In genomic region chr7:92826258-92827004, GRCh38 we compare ENCODE assay signal across 25 cellular contexts. TPM values are rescaled to one million over a fixed set of nuclear protein-coding genes. Genes with fewer than 3 reads are reported as not detected.
DNase-seq lines count a peak whose midpoint lies in the region; ATAC-seq, FAIRE-seq and TF ChIP-seq lines count a peak whose summit lies in the region.
"Had no signal": no experiment of that assay in that cellular context is flagged by ENCODE, and none has a peak within 500 bp of the region (broad histone marks: within the 10 kb centered on the region; RNA-seq: fewer than 3 reads in every experiment).

No MANE protein-coding gene starts in this region.

- CTCF ChIA-PET in A673 (lab: Charles Lee), result no interaction called here

- no peaks in the 10 kb centered on the region for H3K27me3 ChIP-seq in A673 (replicated peaks; ENCODE audit: insufficient read depth, low read depth, low read length, poor library complexity)
- H3K27me3 ChIP-seq: adrenal gland, body of pancreas had no signal

- H3K4me3 ChIP-seq in A673 (ENCODE audit: low read depth, low read length, poor library complexity, severe bottlenecking), result no peak overlapping the region
- H3K4me3 ChIP-seq: adrenal gland; BLaER1 treated with 17β-estradiol and CSF1 and Interleukin-3, amounts not matched to agents 10 nM and 100 nM; body of pancreas; HAP-1; prostate gland had no signal

- H3K27me3 Mint-ChIP-seq in activated T-cell treated with anti-CD3 and anti-CD28 coated beads, Interleukin-2, amount 50 U/mL, for 24 hours, result no peaks in the 10 kb centered on the region
- H3K27me3 Mint-ChIP-seq in activated T-cell treated with anti-CD3 and anti-CD28 coated beads, Interleukin-2, amount 50 U/mL, for 4 hours (ENCODE audit: low read depth), result no peaks in the 10 kb centered on the region
- H3K27me3 Mint-ChIP-seq in glutamatergic neuron (ENCODE audit: unreplicated experiment), result no peaks in the 10 kb centered on the region
- H3K27me3 Mint-ChIP-seq: activated CD4-positive, alpha-beta T cell treated with anti-CD3 and anti-CD28 coated beads, Interleukin-2, amount 10 ng/mL, durations not matched to agents 7 days and 5 days; stimulated activated naive CD8-positive, alpha-beta T cell treated with anti-CD3 and anti-CD28 coated beads, Interleukin-15, amount 100 ng/mL, for 72 hours had no signal

- TF ChIP-seq POLR2A in GM12892 (IDR thresholded peaks at IDR 0.05; ENCODE audit: low read depth, low read length) (no peak), erythroblast (IDR thresholded peaks at IDR 0.05; ENCODE audit: low read length) (no peak)

- POLR2A ChIA-PET in A673 (lab: Charles Lee; ENCODE audit: low non-redundant PET), result no interaction called here

- H3K9me3 Mint-ChIP-seq in activated T-cell treated with anti-CD3 and anti-CD28 coated beads, Interleukin-2, amount 50 U/mL, for 24 hours, result no peaks in the 10 kb centered on the region
- peaks cover 3% of the 10 kb centered on the region for H3K9me3 Mint-ChIP-seq in activated T-cell treated with anti-CD3 and anti-CD28 coated beads, Interleukin-2, amount 50 U/mL, for 4 hours
- H3K9me3 Mint-ChIP-seq in glutamatergic neuron (ENCODE audit: unreplicated experiment), result no peaks in the 10 kb centered on the region
- H3K9me3 Mint-ChIP-seq: stimulated activated naive CD8-positive, alpha-beta T cell treated with anti-CD3 and anti-CD28 coated beads, Interleukin-15, amount 100 ng/mL, for 72 hours had no signal

- no peak for DNase-seq in activated T-cell treated with anti-CD3 and anti-CD28 coated beads, Interleukin-2, amount 50 U/mL, for 24 hours
- DNase-seq in activated T-cell treated with anti-CD3 and anti-CD28 coated beads, Interleukin-2, amount 50 U/mL, for 4 hours, result no peak
- no peak for DNase-seq in GM12892 (ENCODE audit: insufficient read length)
- no peak for DNase-seq in glutamatergic neuron
- no peak for DNase-seq in erythroblast (lab: John Stamatoyannopoulos, UW)
- DNase-seq in A673 (ENCODE audit: low spot score), result no peak
- DNase-seq: activated CD4-positive, alpha-beta T cell treated with anti-CD3 and anti-CD28 coated beads, Interleukin-2, amount 10 ng/mL, durations not matched to agents 7 days and 5 days; activated gamma-delta T cell; adrenal gland; body of pancreas; DMS79 treated with DMSO at 0.1 percent for 48 hours; Karpas-422; NCI-H446 treated with DMSO at 0.1 percent for 48 hours; NK-92 treated with Interleukin-12 subunit alpha and Interleukin-12 subunit beta, amount 100 ng/mL, for 24 hours; PC-3; stimulated activated naive CD8-positive, alpha-beta T cell treated with anti-CD3 and anti-CD28 coated beads, Interleukin-15, amount 100 ng/mL, for 72 hours; T-helper 9 cell had no signal

- ATAC-seq in activated T-cell treated with anti-CD3 and anti-CD28 coated beads, Interleukin-2, amount 50 U/mL, for 4 hours, result no peak
- ATAC-seq in SK-N-SH treated with all-trans-retinoic acid at 6 μM for 48 hours, result no peak
- ATAC-seq in HG03354 (IDR thresholded peaks at IDR 0.05; ENCODE audit: poor library complexity, severe bottlenecking, unreplicated experiment), result no peak
- ATAC-seq: body of pancreas, left lobe of liver, PC-3 had no signal

- no peak overlapping the region for H3K4me3 Mint-ChIP-seq in activated T-cell treated with anti-CD3 and anti-CD28 coated beads, Interleukin-2, amount 50 U/mL, for 24 hours
- H3K4me3 Mint-ChIP-seq in activated T-cell treated with anti-CD3 and anti-CD28 coated beads, Interleukin-2, amount 50 U/mL, for 4 hours, result no peak overlapping the region
- H3K4me3 Mint-ChIP-seq in glutamatergic neuron (ENCODE audit: unreplicated experiment), result peak overlapping the region; percentile 14
- H3K4me3 Mint-ChIP-seq: activated CD4-positive, alpha-beta T cell treated with anti-CD3 and anti-CD28 coated beads, Interleukin-2, amount 10 ng/mL, durations not matched to agents 7 days and 5 days had no signal

- no TSS peak for BruUV-seq in A673 (replicated peaks; lab: Mats Ljungman, UMichigan)

- H3K27ac ChIP-seq in A673 (ENCODE audit: low read depth, low read length, poor library complexity, severe bottlenecking), result no peak overlapping the region
- H3K27ac ChIP-seq: BLaER1 treated with 17β-estradiol and CSF1 and Interleukin-3, amounts not matched to agents 10 nM and 100 nM; body of pancreas; prostate gland; VCaP had no signal

- FAIRE-seq in GM12892 (lab: Jason Lieb, UNC), result peak; percentile 5
- FAIRE-seq: HTR-8/SVneo had no signal

- intact Hi-C loops in A673 (cut with micrococcal nuclease; ENCODE audit: unreplicated experiment), result no loop called here

- TF ChIP-seq CTCF in glutamatergic neuron (IDR thresholded peaks at IDR 0.05; ENCODE audit: partially characterized antibody, unreplicated experiment), result no peak
- TF ChIP-seq CTCF in A673 (conservative IDR thresholded peaks at IDR 0.05; ENCODE audit: low read depth, low read length), result no peak

- peak overlapping the region; percentile 15 for H3K27ac Mint-ChIP-seq in activated T-cell treated with anti-CD3 and anti-CD28 coated beads, Interleukin-2, amount 50 U/mL, for 24 hours
- no peak overlapping the region for H3K27ac Mint-ChIP-seq in glutamatergic neuron (ENCODE audit: unreplicated experiment)
- H3K27ac Mint-ChIP-seq: activated CD4-positive, alpha-beta T cell treated with anti-CD3 and anti-CD28 coated beads, Interleukin-2, amount 10 ng/mL, durations not matched to agents 7 days and 5 days; stimulated activated naive CD8-positive, alpha-beta T cell treated with anti-CD3 and anti-CD28 coated beads, Interleukin-15, amount 100 ng/mL, for 72 hours had no signal

- H3K4me1 ChIP-seq in A673 (ENCODE audit: insufficient read depth, low read length, poor library complexity, severe bottlenecking), result no peaks in the 10 kb centered on the region

- H3K9me3 ChIP-seq in A673 (ENCODE audit: low read depth, low read length, poor library complexity, severe bottlenecking), result no peaks in the 10 kb centered on the region
- H3K9me3 ChIP-seq: adrenal gland; BLaER1 treated with 17β-estradiol and CSF1 and Interleukin-3, amounts not matched to agents 10 nM and 100 nM; body of pancreas; HAP-1; prostate gland had no signal

- no peaks in the 10 kb centered on the region for H3K36me3 ChIP-seq in A673 (ENCODE audit: insufficient read depth, low read length, poor library complexity, severe bottlenecking)
- H3K36me3 ChIP-seq: adrenal gland; BLaER1 treated with 17β-estradiol and CSF1 and Interleukin-3, amounts not matched to agents 10 nM and 100 nM; HAP-1; prostate gland had no signal

- H3K36me3 Mint-ChIP-seq in activated T-cell treated with anti-CD3 and anti-CD28 coated beads, Interleukin-2, amount 50 U/mL, for 24 hours (ENCODE audit: low read depth), result peaks cover 88% of the 10 kb centered on the region
- H3K36me3 Mint-ChIP-seq in activated T-cell treated with anti-CD3 and anti-CD28 coated beads, Interleukin-2, amount 50 U/mL, for 4 hours (ENCODE audit: insufficient read depth), result peaks cover 49% of the 10 kb centered on the region
- H3K36me3 Mint-ChIP-seq in glutamatergic neuron (ENCODE audit: unreplicated experiment), result no peaks in the 10 kb centered on the region

- peaks cover 86% of the 10 kb centered on the region for H3K4me1 Mint-ChIP-seq in activated T-cell treated with anti-CD3 and anti-CD28 coated beads, Interleukin-2, amount 50 U/mL, for 24 hours (ENCODE audit: low read depth)
- peaks cover 75% of the 10 kb centered on the region for H3K4me1 Mint-ChIP-seq in activated T-cell treated with anti-CD3 and anti-CD28 coated beads, Interleukin-2, amount 50 U/mL, for 4 hours (ENCODE audit: low read depth)
- H3K4me1 Mint-ChIP-seq in glutamatergic neuron (ENCODE audit: low read depth, unreplicated experiment), result peaks cover 42% of the 10 kb centered on the region

TF ChIP-seq in SK-N-SH treated with all-trans-retinoic acid at 6 μM for 48 hours, 23 proteins besides CTCF, POLR2A, EP300 and RAD21:
- TF ChIP-seq OSR1 (CRISPR knock-in tag; IDR thresholded peaks at IDR 0.05), result no peak
- TF ChIP-seq, protein P1, sequence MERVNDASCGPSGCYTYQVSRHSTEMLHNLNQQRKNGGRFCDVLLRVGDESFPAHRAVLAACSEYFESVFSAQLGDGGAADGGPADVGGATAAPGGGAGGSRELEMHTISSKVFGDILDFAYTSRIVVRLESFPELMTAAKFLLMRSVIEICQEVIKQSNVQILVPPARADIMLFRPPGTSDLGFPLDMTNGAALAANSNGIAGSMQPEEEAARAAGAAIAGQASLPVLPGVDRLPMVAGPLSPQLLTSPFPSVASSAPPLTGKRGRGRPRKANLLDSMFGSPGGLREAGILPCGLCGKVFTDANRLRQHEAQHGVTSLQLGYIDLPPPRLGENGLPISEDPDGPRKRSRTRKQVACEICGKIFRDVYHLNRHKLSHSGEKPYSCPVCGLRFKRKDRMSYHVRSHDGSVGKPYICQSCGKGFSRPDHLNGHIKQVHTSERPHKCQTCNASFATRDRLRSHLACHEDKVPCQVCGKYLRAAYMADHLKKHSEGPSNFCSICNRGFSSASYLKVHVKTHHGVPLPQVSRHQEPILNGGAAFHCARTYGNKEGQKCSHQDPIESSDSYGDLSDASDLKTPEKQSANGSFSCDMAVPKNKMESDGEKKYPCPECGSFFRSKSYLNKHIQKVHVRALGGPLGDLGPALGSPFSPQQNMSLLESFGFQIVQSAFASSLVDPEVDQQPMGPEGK (CRISPR knock-in tag; IDR thresholded peaks at IDR 0.05; ENCODE audit: borderline replicate concordance), result 0 out of 2 replicates have a peak, but pooled peaks have one; percentile 16

RNA-seq across cellular contexts. Expression of gene CDK6, which starts 9.9 kb away (rescaled TPM):
- 100 to 1,000 TPM; 310 to 350 (median 347) TPM for total RNA-seq in activated T-cell treated with anti-CD3 and anti-CD28 coated beads, Interleukin-2, amount 50 U/mL, for 4 hours
- 19.7 TPM for polyA plus RNA-seq in GM12892 (2012; ENCODE audit: missing spikeins)
- total RNA-seq in glutamatergic neuron (ENCODE audit: unreplicated experiment), result 111 TPM
- total RNA-seq in A673 (2021), result 10.0 and 10.5 TPM in 2 replicates
